In genomic region chr12:116876151-116876869, GRCh38 we compare ENCODE assay signal across 18 cellular contexts. TPM values are rescaled to one million over a fixed set of nuclear protein-coding genes. Genes with fewer than 3 reads are reported as not detected.
A peak's percentile ranks its signal among the peaks of the same experiment; 100 is the strongest.
DNase-seq lines count a peak whose midpoint lies in the region; ATAC-seq and TF ChIP-seq lines count a peak whose summit lies in the region.
"Had no signal": no experiment of that assay in that cellular context is flagged by ENCODE, and none has a peak within 500 bp of the region (broad histone marks: within the 10 kb centered on the region; RNA-seq: fewer than 3 reads in every experiment).

No MANE protein-coding gene starts in this region.

- POLR2A ChIA-PET in A673 (lab: Charles Lee; ENCODE audit: low non-redundant PET): no interaction called here

- peaks cover 39% of the 10 kb centered on the region for H3K4me1 Mint-ChIP-seq in nephron progenitor cell

- peak; percentile 53 for DNase-seq in A673 (ENCODE audit: low spot score)
- DNase-seq in NCI-H1694 treated with DMSO at 0.1 percent for 48 hours (lab: John Stamatoyannopoulos, UW): peak; percentile 56
- DNase-seq in epidermal melanocyte (ENCODE audit: insufficient read length, low spot score): peak; percentile 50
- DNase-seq in nephron progenitor cell: peak; percentile 46
- no peak for DNase-seq in activated CD4-positive, alpha-beta T cell treated with anti-CD3 and anti-CD28 coated beads, Interleukin-2, amount 50 U/mL, for 1 hour
- no peak for DNase-seq in DMS53 treated with DMSO at 0.1 percent for 48 hours (lab: John Stamatoyannopoulos, UW; ENCODE audit: unreplicated experiment)
- no peak for DNase-seq in GM19238 (ENCODE audit: insufficient read length, low spot score)
- DNase-seq: activated CD4-positive, alpha-beta T cell treated with anti-CD3 and anti-CD28 coated beads, Interleukin-2, amount 50 U/mL, for 48 hours; CD4-positive, CD25-positive, alpha-beta regulatory T cell; effector memory CD4-positive, alpha-beta T cell; EL; lower lobe of right lung; NCI-H1048; OCI-M1; small intestine had no signal

- H3K36me3 Mint-ChIP-seq in nephron progenitor cell (ENCODE audit: low read depth): peaks cover 5% of the 10 kb centered on the region
- H3K36me3 Mint-ChIP-seq: CD4-positive, CD25-positive, alpha-beta regulatory T cell had no signal

- H3K27me3 Mint-ChIP-seq in nephron progenitor cell (ENCODE audit: low read depth, poor library complexity): peaks cover 68% of the 10 kb centered on the region

- no peak overlapping the region for H3K4me3 ChIP-seq in A673 (ENCODE audit: low read depth, low read length, poor library complexity, severe bottlenecking)
- H3K4me3 ChIP-seq: lower lobe of right lung, tibial nerve had no signal

- H3K9me3 Mint-ChIP-seq in nephron progenitor cell: peaks cover 13% of the 10 kb centered on the region

- H3K27ac Mint-ChIP-seq in nephron progenitor cell: no peak overlapping the region
- H3K27ac Mint-ChIP-seq: CD4-positive, CD25-positive, alpha-beta regulatory T cell; IgD-negative memory B cell had no signal

- H3K4me3 Mint-ChIP-seq in nephron progenitor cell: peak overlapping the region; percentile 52
- H3K4me3 Mint-ChIP-seq: CD4-positive, CD25-positive, alpha-beta regulatory T cell had no signal

- peaks cover 34% of the 10 kb centered on the region for H3K27me3 ChIP-seq in A673 (replicated peaks; ENCODE audit: insufficient read depth, low read depth, low read length, poor library complexity)

- intact Hi-C loops in A673 (cut with micrococcal nuclease; ENCODE audit: unreplicated experiment): no loop called here

- CTCF ChIA-PET in A673 (lab: Charles Lee): no interaction called here

- H3K4me1 ChIP-seq in A673 (ENCODE audit: insufficient read depth, low read length, poor library complexity, severe bottlenecking): peaks cover 24% of the 10 kb centered on the region

- no peaks in the 10 kb centered on the region for H3K9me3 ChIP-seq in A673 (ENCODE audit: low read depth, low read length, poor library complexity, severe bottlenecking)
- H3K9me3 ChIP-seq: lower lobe of right lung had no signal

- H3K27ac ChIP-seq in A673 (ENCODE audit: low read depth, low read length, poor library complexity, severe bottlenecking): no peak overlapping the region
- H3K27ac ChIP-seq: lower lobe of right lung, tibial nerve had no signal

- H3K36me3 ChIP-seq in A673 (ENCODE audit: insufficient read depth, low read length, poor library complexity, severe bottlenecking): no peaks in the 10 kb centered on the region
- H3K36me3 ChIP-seq: lower lobe of right lung, tibial nerve had no signal

- BruUV-seq in A673 (replicated peaks; lab: Mats Ljungman, UMichigan): no TSS peak

- ATAC-seq in GM19452 (IDR thresholded peaks at IDR 0.05; ENCODE audit: unreplicated experiment): no peak
- ATAC-seq: lower lobe of right lung had no signal

- TF ChIP-seq CTCF in A673 (conservative IDR thresholded peaks at IDR 0.05; ENCODE audit: low read depth, low read length): no peak
- no peak for TF ChIP-seq CTCF in nephron progenitor cell (IDR thresholded peaks at IDR 0.05)

RNA-seq across cellular contexts. Expression of gene HRK, which starts 4.9 kb away (rescaled TPM):
- total RNA-seq in A673 (2021): 0.17 and 0.37 TPM in 2 replicates

RNA-seq across cellular contexts. Expression of gene FBXW8, which starts 34.4 kb away (rescaled TPM):
- 14.8 and 17.0 TPM in 2 replicates for total RNA-seq in A673 (2021)

Comparison
In these comparisons a context has a peak if more than half of its experiments do, and no peak if none do; other contexts are left out.
1. DNase-seq: peak in A673 (single experiment), NCI-H1694 treated with DMSO at 0.1 percent for 48 hours (single experiment), epidermal melanocyte (single experiment) and nephron progenitor cell (single experiment); none in activated CD4-positive, alpha-beta T cell treated with anti-CD3 and anti-CD28 coated beads, Interleukin-2, amount 50 U/mL, for 1 hour (single experiment), DMS53 treated with DMSO at 0.1 percent for 48 hours (single experiment) and GM19238 (single experiment).